Comparison of ENCODE assay signal across 8 cellular contexts in genomic region chr19:10112895-10113591, GRCh38. TPM values are rescaled to one million over a fixed set of nuclear protein-coding genes. Genes with fewer than 3 reads are reported as not detected.
A peak's percentile ranks its signal among the peaks of the same experiment; 100 is the strongest.
DNase-seq lines count a peak whose midpoint lies in the region; ATAC-seq and TF ChIP-seq lines count a peak whose summit lies in the region.

No MANE protein-coding gene starts in this region.

- no peak overlapping the region for H3K4me3 ChIP-seq in Karpas-422 (ENCODE audit: low read length)
- peak overlapping the region in 1 of 4 donors; percentile 23 for H3K4me3 ChIP-seq in upper lobe of left lung

- peak; percentile 30 for TF ChIP-seq CTCF in mesothelial cell of epicardium (IDR thresholded peaks at IDR 0.05; ENCODE audit: unreplicated experiment)
- peak in 5 of 6 experiments; percentile 37 to 67 (median 59) for TF ChIP-seq CTCF in upper lobe of left lung (IDR thresholded peaks at IDR 0.05)

- ATAC-seq in upper lobe of left lung (ENCODE audit: low FRiP score in 2 of 2), result peak; percentile 36 to 64
- no peak for ATAC-seq in HG02571 (IDR thresholded peaks at IDR 0.05; ENCODE audit: unreplicated experiment)

- H3K9me3 ChIP-seq in Karpas-422 (ENCODE audit: low read length) (no peaks in the 10 kb centered on the region), upper lobe of left lung (no peaks in the 10 kb centered on the region)

- no peaks in the 10 kb centered on the region for H3K4me1 Mint-ChIP-seq in mesothelial cell of epicardium

- no peak for TF ChIP-seq POLR2A in upper lobe of left lung (IDR thresholded peaks at IDR 0.05)

- 23 to 27% methylated on average over 18 to 24 of the region's 25 CpGs for WGBS in upper lobe of left lung, 2 donors

- no peaks in the 10 kb centered on the region for H3K9me3 Mint-ChIP-seq in mesothelial cell of epicardium

- no peak overlapping the region for H3K9ac ChIP-seq in Karpas-422 (ENCODE audit: low read length)

- H3K9me2 ChIP-seq in Karpas-422 (replicated peaks; ENCODE audit: insufficient read depth, low read length), result no peaks in the 10 kb centered on the region

- DNase-seq in EH (ENCODE audit: low read depth), result peak; percentile 44
- DNase-seq in Karpas-422, result peak; percentile 90
- peak in 3 of 4 experiments; percentile 31 to 34 (median 31) for DNase-seq in activated CD4-positive, CD25-positive, alpha-beta regulatory T cell (lab: John Stamatoyannopoulos, UW)
- peak; percentile 52 for DNase-seq in cerebellar cortex (ENCODE audit: low spot score)
- no peak for DNase-seq in mesothelial cell of epicardium (ENCODE audit: low spot score in 2 of 2, unreplicated experiment in 2 of 2)
- peak; percentile 50 to 89 for DNase-seq in upper lobe of left lung
- no peak for DNase-seq in kidney glomerular epithelial cell (lab: John Stamatoyannopoulos, UW)

- H3K36me3 ChIP-seq in Karpas-422 (ENCODE audit: insufficient read depth, low read length) (peaks cover 26% of the 10 kb centered on the region), upper lobe of left lung (peaks cover 40 to 82% (median 76%) of the 10 kb centered on the region in 4 donors)

- TF ChIP-seq EP300 in upper lobe of left lung (IDR thresholded peaks at IDR 0.05), result no peak

- H3K4me2 ChIP-seq in Karpas-422 (ENCODE audit: low read depth, low read length, poor library complexity, severe bottlenecking), result no peak overlapping the region

- peaks cover 32% of the 10 kb centered on the region; the same call in 1 of the 2 replicates for H4K20me1 ChIP-seq in Karpas-422 (ENCODE audit: insufficient read depth, low read depth, low read length)

- H3K79me2 ChIP-seq in Karpas-422 (ENCODE audit: low read length), result peaks cover 13% of the 10 kb centered on the region

- H3K27ac ChIP-seq in Karpas-422 (ENCODE audit: low read length) (peak overlapping the region; percentile 33; the same call in 1 of the 2 replicates), upper lobe of left lung (peak overlapping the region in 2 of 4 donors; percentile 32 to 55)

- H3K36me3 Mint-ChIP-seq in mesothelial cell of epicardium, result peaks cover 21% of the 10 kb centered on the region

- no peaks in the 10 kb centered on the region for H3K27me3 Mint-ChIP-seq in mesothelial cell of epicardium (ENCODE audit: low read depth)

- H3K27me3 ChIP-seq in Karpas-422 (ENCODE audit: low read length), result no peaks in the 10 kb centered on the region
- H3K27me3 ChIP-seq in upper lobe of left lung, result no peaks in the 10 kb centered on the region

- H3K4me1 ChIP-seq in Karpas-422 (ENCODE audit: low read length), result peaks cover 20% of the 10 kb centered on the region
- peaks cover 4 to 44% (median 10%) of the 10 kb centered on the region in 4 donors for H3K4me1 ChIP-seq in upper lobe of left lung

- H3K4me3 Mint-ChIP-seq in mesothelial cell of epicardium, result no peak overlapping the region

- no peak overlapping the region for H2AFZ ChIP-seq in Karpas-422 (ENCODE audit: low read length)

- peak overlapping the region; percentile 39 for H3K27ac Mint-ChIP-seq in mesothelial cell of epicardium

RNA-seq across cellular contexts. Expression of gene P2RY11, which starts 1.6 kb away (rescaled TPM):
- total RNA-seq in Karpas-422 (2014; rRNA removed; shearing (Covaris generic); ENCODE audit: low replicate concordance), result 1.7 and 6.1 TPM in 2 replicates
- 30.8 to 33.6 TPM (median 31.2 TPM) in 3 replicates for total RNA-seq in mesothelial cell of epicardium
- total RNA-seq in upper lobe of left lung, result 10 to 100 TPM in 5 of 6 donors, 1 to 10 TPM in 1; 5.4 to 36.7 (median 15.3) TPM

RNA-seq across cellular contexts. Expression of gene EIF3G, which starts 6.7 kb away (rescaled TPM):
- total RNA-seq in Karpas-422 (2014; rRNA removed; shearing (Covaris generic); ENCODE audit: low replicate concordance), result 281 and 602 TPM in 2 replicates
- total RNA-seq in mesothelial cell of epicardium, result 199 to 207 TPM (median 207 TPM) in 3 replicates
- total RNA-seq in upper lobe of left lung, result 100 to 1,000 TPM; 133 to 246 (median 213) TPM

RNA-seq across cellular contexts. Expression of gene PPAN, which starts 6.9 kb away (rescaled TPM):
- total RNA-seq in Karpas-422 (2014; rRNA removed; shearing (Covaris generic); ENCODE audit: low replicate concordance), result 30.4 and 77.1 TPM in 2 replicates
- total RNA-seq in mesothelial cell of epicardium (53.2 to 64.2 TPM (median 62.1 TPM) in 3 replicates), upper lobe of left lung (10 to 100 TPM; 18.3 to 46.8 (median 37.8) TPM)

RNA-seq across cellular contexts. Expression of gene ANGPTL6, which starts 10.6 kb away (rescaled TPM):
- total RNA-seq in Karpas-422 (2014; rRNA removed; shearing (Covaris generic); ENCODE audit: low replicate concordance), result 7.3 and 8.3 TPM in 2 replicates
- total RNA-seq in mesothelial cell of epicardium (0.85 to 1.6 TPM (median 0.97 TPM) in 3 replicates), upper lobe of left lung (1 to 10 TPM in 2 of 6 donors, under 1 TPM in 2, not detected in 2; 0.17 to 2.0 (median 1.4) TPM)

RNA-seq across cellular contexts. Expression of gene SHFL, which starts 26.9 kb away (rescaled TPM):
- total RNA-seq in Karpas-422 (2014; rRNA removed; shearing (Covaris generic); ENCODE audit: low replicate concordance), result 29.0 and 55.3 TPM in 2 replicates
- total RNA-seq in mesothelial cell of epicardium (30.6 to 34.6 TPM (median 33.0 TPM) in 3 replicates), upper lobe of left lung (10 to 100 TPM; 28.9 to 95.3 (median 39.0) TPM)

Comparison
In these comparisons a context has a peak if more than half of its experiments do, and no peak if none do; other contexts are left out.
1. DNase-seq: peak in EH (single experiment), Karpas-422 (single experiment), activated CD4-positive, CD25-positive, alpha-beta regulatory T cell (3 of 4), cerebellar cortex (single experiment) and upper lobe of left lung (2 of 2); none in mesothelial cell of epicardium (0 of 2) and kidney glomerular epithelial cell (single experiment).